In genomic region chr1:179025125-179025974, GRCh38 we compare ENCODE assay signal across 8 cellular contexts. TPM values are rescaled to one million over a fixed set of nuclear protein-coding genes. Genes with fewer than 3 reads are reported as not detected.
DNase-seq lines count a peak whose midpoint lies in the region; ATAC-seq and TF ChIP-seq lines count a peak whose summit lies in the region.

A gene with protein sequence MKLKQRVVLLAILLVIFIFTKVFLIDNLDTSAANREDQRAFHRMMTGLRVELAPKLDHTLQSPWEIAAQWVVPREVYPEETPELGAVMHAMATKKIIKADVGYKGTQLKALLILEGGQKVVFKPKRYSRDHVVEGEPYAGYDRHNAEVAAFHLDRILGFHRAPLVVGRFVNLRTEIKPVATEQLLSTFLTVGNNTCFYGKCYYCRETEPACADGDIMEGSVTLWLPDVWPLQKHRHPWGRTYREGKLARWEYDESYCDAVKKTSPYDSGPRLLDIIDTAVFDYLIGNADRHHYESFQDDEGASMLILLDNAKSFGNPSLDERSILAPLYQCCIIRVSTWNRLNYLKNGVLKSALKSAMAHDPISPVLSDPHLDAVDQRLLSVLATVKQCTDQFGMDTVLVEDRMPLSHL (plus strand): TSS chr1:179025894. CDS start chr1:179043848, 17,954 bp downstream.

- in situ Hi-C loops in endometrial microvascular endothelial cells (cut with HindIII; ENCODE audit: inconsistent ontology term, low pct_unique_long_range_greater_than_20kb, low sequenced_read_pairs), result no loop called here

- peak within 1 kb of the TSS; percentile 93 for H3K9ac ChIP-seq in HUES6 (ENCODE audit: low read length)
- peak within 1 kb of the TSS; percentile 98 for H3K9ac ChIP-seq in OCI-LY3 (ENCODE audit: low read length)

- H3K79me2 ChIP-seq in OCI-LY3 (ENCODE audit: low read length), result peaks cover 41% of the 10 kb centered on the region

- peaks cover 30% of the 10 kb centered on the region for H3K4me1 ChIP-seq in HUES6 (ENCODE audit: control insufficient read depth, insufficient read depth, low read length)
- H3K4me1 ChIP-seq in OCI-LY3 (ENCODE audit: low read length), result peaks cover 32% of the 10 kb centered on the region
- H3K4me1 ChIP-seq in mesodermal cell (ENCODE audit: control insufficient read depth, insufficient read depth, low read length, poor library complexity, severe bottlenecking), result peaks cover 26% of the 10 kb centered on the region

- H3K27ac ChIP-seq in HUES6 (ENCODE audit: low read depth, low read length), result peak within 1 kb of the TSS; percentile 88
- H3K27ac ChIP-seq in OCI-LY3 (ENCODE audit: low read length), result peak within 1 kb of the TSS; percentile 83
- peak within 1 kb of the TSS; percentile 90 for H3K27ac ChIP-seq in mesodermal cell (ENCODE audit: low read depth, low read length, severe bottlenecking)

- no peaks in the 10 kb centered on the region for H3K9me3 ChIP-seq in HUES6 (ENCODE audit: control insufficient read depth, insufficient read depth, low read depth, low read length)
- no peaks in the 10 kb centered on the region for H3K9me3 ChIP-seq in OCI-LY3 (ENCODE audit: insufficient read depth, low read length)
- H3K9me3 ChIP-seq in mesodermal cell (ENCODE audit: control insufficient read depth, low read length), result no peaks in the 10 kb centered on the region

- H4K20me1 ChIP-seq in OCI-LY3 (ENCODE audit: insufficient read depth, low read length), result 0 out of 2 replicates have a peak, but pooled peaks cover 8% of the 10 kb centered on the region

- peak within 1 kb of the TSS; percentile 96 for H2AFZ ChIP-seq in OCI-LY3 (ENCODE audit: low read depth, low read length)

- TF ChIP-seq CTCF in OCI-LY3 (IDR thresholded peaks at IDR 0.05; ENCODE audit: low read depth, low read length), result no peak

- DNase-seq in COR-L47 (lab: John Stamatoyannopoulos, UW), result peak; percentile 94
- DNase-seq in activated CD8-positive, alpha-beta memory T cell treated with anti-CD3 and anti-CD28 coated beads, Interleukin-2, amount 50 U/mL, for 48 hours, result peak; percentile 91
- peak; percentile 84 for DNase-seq in stimulated activated CD8-positive, alpha-beta memory T cell treated with anti-CD3 and anti-CD28 coated beads, Interleukin-15, amount 100 ng/mL, for 1 hour (ENCODE audit: low read depth)

- 10 to 25% methylated on average over 23 of the region's 58 CpGs for WGBS in mesodermal cell (ENCODE audit: insufficient coverage in 2 of 2), 2 experiments

- peak within 1 kb of the TSS; percentile 88 for H3K4me2 ChIP-seq in OCI-LY3 (ENCODE audit: low read length)

- H3K36me3 ChIP-seq in HUES6 (ENCODE audit: control insufficient read depth, insufficient read depth, low read length) (no peaks in the 10 kb centered on the region), OCI-LY3 (replicated peaks; ENCODE audit: low read depth, low read length) (no peaks in the 10 kb centered on the region), mesodermal cell (ENCODE audit: control insufficient read depth, insufficient read depth, low read length) (no peaks in the 10 kb centered on the region)

- H3K27me3 ChIP-seq in HUES6 (ENCODE audit: control insufficient read depth, insufficient read depth, low read length) (no peaks in the 10 kb centered on the region), OCI-LY3 (ENCODE audit: low read depth, low read length) (peaks cover 32% of the 10 kb centered on the region)

- peak; percentile 76 for ATAC-seq in GM21447 (IDR thresholded peaks at IDR 0.05; ENCODE audit: unreplicated experiment)

- H3K4me3 ChIP-seq in HUES6 (ENCODE audit: low read depth, low read length), result peak within 1 kb of the TSS; percentile 72
- peak within 1 kb of the TSS; percentile 92 for H3K4me3 ChIP-seq in OCI-LY3 (ENCODE audit: low read length)
- H3K4me3 ChIP-seq in mesodermal cell (ENCODE audit: extremely low read depth, insufficient read depth, low read length, poor library complexity, severe bottlenecking), result peak within 1 kb of the TSS; percentile 77

RNA-seq across cellular contexts. Expression of the gene that starts here (rescaled TPM):
- total RNA-seq in endometrial microvascular endothelial cells (ENCODE audit: inconsistent ontology term), result 32.0 TPM
- polyA plus RNA-seq in mesodermal cell (2013, experiment 1 of 2), result 24.6 TPM
- polyA plus RNA-seq in mesodermal cell (2013, experiment 2 of 2), result 24.3 TPM

Comparison
In these comparisons a context has a peak if more than half of its experiments do, and no peak if none do; other contexts are left out.
1. Peak in every context shown above with its lines: DNase-seq, ATAC-seq, H3K4me3 ChIP-seq and H3K27ac ChIP-seq.